Comparison of ENCODE assay signal across 1 cellular context in the genomic region with DNA sequence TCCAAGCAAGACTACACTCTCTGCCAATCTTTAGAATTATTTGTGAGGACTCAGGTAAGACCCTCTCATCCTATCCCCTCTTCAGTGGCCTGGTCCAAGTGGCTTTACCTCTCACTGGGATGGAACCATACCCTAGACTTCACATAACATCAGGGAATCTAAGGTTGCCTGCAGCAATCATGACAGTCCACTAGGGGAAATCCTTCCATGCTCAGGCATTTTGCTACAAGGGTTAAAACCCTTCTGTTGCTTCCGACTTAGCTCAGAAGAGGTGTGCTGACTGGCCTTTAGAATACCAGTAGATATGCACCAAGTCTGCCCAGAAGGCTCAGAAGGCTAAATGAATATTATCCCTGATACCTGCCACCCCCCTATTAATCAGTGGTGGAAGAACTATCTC.
TF ChIP-seq lines count a peak whose summit lies in the region.

No MANE protein-coding gene starts in this region.

TF ChIP-seq in A549, 52 proteins besides CTCF, POLR2A, EP300 and RAD21 (continued from another document):
- TF ChIP-seq TFCP2L1 (CRISPR knock-in tag; IDR thresholded peaks at IDR 0.05), result no peak
- no peak for TF ChIP-seq CBX2 (IDR thresholded peaks at IDR 0.05; ENCODE audit: borderline replicate concordance, low read depth)
- TF ChIP-seq CHD2 (IDR thresholded peaks at IDR 0.05; ENCODE audit: low read length, partially characterized antibody), result no peak
- no peak for TF ChIP-seq CHD4 (IDR thresholded peaks at IDR 0.05; ENCODE audit: borderline replicate concordance)
